1 cellular context compared by ENCODE assay signal in genomic region chr3:170076715-170077238, GRCh38.
TF ChIP-seq lines count a peak whose summit lies in the region.

No MANE protein-coding gene starts in this region.

TF ChIP-seq in IMR-90, 13 proteins besides CTCF, POLR2A, EP300 and RAD21 (continued from another document):
- TF ChIP-seq, protein P1, sequence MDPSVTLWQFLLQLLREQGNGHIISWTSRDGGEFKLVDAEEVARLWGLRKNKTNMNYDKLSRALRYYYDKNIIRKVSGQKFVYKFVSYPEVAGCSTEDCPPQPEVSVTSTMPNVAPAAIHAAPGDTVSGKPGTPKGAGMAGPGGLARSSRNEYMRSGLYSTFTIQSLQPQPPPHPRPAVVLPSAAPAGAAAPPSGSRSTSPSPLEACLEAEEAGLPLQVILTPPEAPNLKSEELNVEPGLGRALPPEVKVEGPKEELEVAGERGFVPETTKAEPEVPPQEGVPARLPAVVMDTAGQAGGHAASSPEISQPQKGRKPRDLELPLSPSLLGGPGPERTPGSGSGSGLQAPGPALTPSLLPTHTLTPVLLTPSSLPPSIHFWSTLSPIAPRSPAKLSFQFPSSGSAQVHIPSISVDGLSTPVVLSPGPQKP (IDR thresholded peaks at IDR 0.05; ENCODE audit: borderline replicate concordance, low read depth, low read length): no peak
- TF ChIP-seq NFE2L2 (IDR thresholded peaks at IDR 0.05; ENCODE audit: low read depth, low read length): no peak
- 0 out of 2 replicates have a peak, but pooled peaks have one; percentile 17 for TF ChIP-seq FOS (IDR thresholded peaks at IDR 0.05; ENCODE audit: low read depth, low read length)
- no peak for TF ChIP-seq MAZ (IDR thresholded peaks at IDR 0.05; ENCODE audit: borderline replicate concordance, low read depth, low read length)
